In genomic region chr12:57511161-57511560, GRCh38 we compare ENCODE assay signal across 27 cellular contexts. TPM values are rescaled to one million over a fixed set of nuclear protein-coding genes. Genes with fewer than 3 reads are reported as not detected.
"Had no signal": no experiment of that assay in that cellular context is flagged by ENCODE, and none has a peak within 500 bp of the region (broad histone marks: within the 10 kb centered on the region; RNA-seq: fewer than 3 reads in every experiment).

No MANE protein-coding gene starts in this region.

- H3K27me3 Mint-ChIP-seq: dendritic cell treated with granulocyte-macrophage colony-stimulating factor and Interleukin-4, amounts not matched to agents 40 ng/mL and 50 ng/mL, for 4 days; effector memory CD8-positive, alpha-beta T cell; naive B cell had no signal

- H3K9me3 ChIP-seq: colonic mucosa, esophagus squamous epithelium, gastrocnemius medialis, heart right ventricle, left lung, lower lobe of right lung, mucosa of descending colon had no signal

- H3K27me3 ChIP-seq: colonic mucosa, esophagus squamous epithelium, gastrocnemius medialis, heart right ventricle, left lung had no signal

- DNase-seq: colonic mucosa; cortex of kidney; effector CD8-positive, alpha-beta T cell; effector memory CD8-positive, alpha-beta T cell; endodermal cell; erythroblast; esophagus squamous epithelium; foreskin fibroblast; foreskin melanocyte; gastrocnemius medialis; glutamatergic neuron; head of caudate nucleus; heart right ventricle; hippocampal formation; left cardiac atrium; left lung; left ventricle myocardium superior; lower lobe of right lung; mesenchymal stem cell; mucosa of descending colon; naive B cell had no signal

- H3K27ac Mint-ChIP-seq: dendritic cell treated with granulocyte-macrophage colony-stimulating factor and Interleukin-4, amounts not matched to agents 40 ng/mL and 50 ng/mL, for 4 days; endodermal cell; mesothelial cell of epicardium had no signal

- H3K4me1 Mint-ChIP-seq: mesothelial cell of epicardium had no signal

- H3K27ac ChIP-seq: colonic mucosa, gastrocnemius medialis, left lung, lower lobe of right lung had no signal

- H3K4me1 ChIP-seq: colonic mucosa, gastrocnemius medialis, lower lobe of right lung had no signal

- ATAC-seq: effector memory CD8-positive, alpha-beta T cell; esophagus mucosa; gastrocnemius medialis; heart right ventricle; left cardiac atrium; left lung; left ventricle myocardium superior; lower lobe of right lung; mucosa of descending colon had no signal

- H3K4me3 Mint-ChIP-seq: dendritic cell treated with granulocyte-macrophage colony-stimulating factor and Interleukin-4, amounts not matched to agents 40 ng/mL and 50 ng/mL, for 4 days; effector memory CD8-positive, alpha-beta T cell; endodermal cell; mesothelial cell of epicardium; naive B cell had no signal

- H3K4me3 ChIP-seq: colonic mucosa, esophagus squamous epithelium, gastrocnemius medialis, heart right ventricle, left lung, lower lobe of right lung, mucosa of descending colon had no signal

- H3K9me3 Mint-ChIP-seq: dendritic cell treated with granulocyte-macrophage colony-stimulating factor and Interleukin-4, amounts not matched to agents 40 ng/mL and 50 ng/mL, for 4 days; effector memory CD8-positive, alpha-beta T cell; mesothelial cell of epicardium; naive B cell had no signal

RNA-seq across cellular contexts. Expression of gene ARHGAP9, which starts 31.5 kb away (rescaled TPM):
- total RNA-seq: dermis microvascular lymphatic vessel endothelial cell, lung microvascular endothelial cell, mesothelial cell of epicardium had no signal
- polyA plus RNA-seq: keratinocyte had no signal
